Comparison of ENCODE assay signal across 1 cellular context in genomic region chr7:138568655-138569054, GRCh38.
A peak's percentile ranks its signal among the peaks of the same experiment; 100 is the strongest.
TF ChIP-seq lines count a peak whose summit lies in the region.

No MANE protein-coding gene starts in this region.

TF ChIP-seq in K562, 482 proteins besides CTCF, POLR2A, EP300 and RAD21 (continued from another document):
- TF ChIP-seq, protein P1, sequence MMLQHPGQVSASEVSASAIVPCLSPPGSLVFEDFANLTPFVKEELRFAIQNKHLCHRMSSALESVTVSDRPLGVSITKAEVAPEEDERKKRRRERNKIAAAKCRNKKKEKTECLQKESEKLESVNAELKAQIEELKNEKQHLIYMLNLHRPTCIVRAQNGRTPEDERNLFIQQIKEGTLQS (IDR thresholded peaks at IDR 0.05), result peak; percentile 67
- TF ChIP-seq, protein P1 (CRISPR knock-in tag; conservative IDR thresholded peaks at IDR 0.05), result no peak
- TF ChIP-seq TAF7 (tag; IDR thresholded peaks at IDR 0.05), result no peak
- TF ChIP-seq POLR2B (IDR thresholded peaks at IDR 0.05; ENCODE audit: low read depth, partially characterized antibody), result no peak
- TF ChIP-seq NCOA4 (IDR thresholded peaks at IDR 0.05; ENCODE audit: partially characterized antibody), result no peak
- TF ChIP-seq BMI1 (IDR thresholded peaks at IDR 0.05; ENCODE audit: low read length), result no peak
- TF ChIP-seq, protein P2, sequence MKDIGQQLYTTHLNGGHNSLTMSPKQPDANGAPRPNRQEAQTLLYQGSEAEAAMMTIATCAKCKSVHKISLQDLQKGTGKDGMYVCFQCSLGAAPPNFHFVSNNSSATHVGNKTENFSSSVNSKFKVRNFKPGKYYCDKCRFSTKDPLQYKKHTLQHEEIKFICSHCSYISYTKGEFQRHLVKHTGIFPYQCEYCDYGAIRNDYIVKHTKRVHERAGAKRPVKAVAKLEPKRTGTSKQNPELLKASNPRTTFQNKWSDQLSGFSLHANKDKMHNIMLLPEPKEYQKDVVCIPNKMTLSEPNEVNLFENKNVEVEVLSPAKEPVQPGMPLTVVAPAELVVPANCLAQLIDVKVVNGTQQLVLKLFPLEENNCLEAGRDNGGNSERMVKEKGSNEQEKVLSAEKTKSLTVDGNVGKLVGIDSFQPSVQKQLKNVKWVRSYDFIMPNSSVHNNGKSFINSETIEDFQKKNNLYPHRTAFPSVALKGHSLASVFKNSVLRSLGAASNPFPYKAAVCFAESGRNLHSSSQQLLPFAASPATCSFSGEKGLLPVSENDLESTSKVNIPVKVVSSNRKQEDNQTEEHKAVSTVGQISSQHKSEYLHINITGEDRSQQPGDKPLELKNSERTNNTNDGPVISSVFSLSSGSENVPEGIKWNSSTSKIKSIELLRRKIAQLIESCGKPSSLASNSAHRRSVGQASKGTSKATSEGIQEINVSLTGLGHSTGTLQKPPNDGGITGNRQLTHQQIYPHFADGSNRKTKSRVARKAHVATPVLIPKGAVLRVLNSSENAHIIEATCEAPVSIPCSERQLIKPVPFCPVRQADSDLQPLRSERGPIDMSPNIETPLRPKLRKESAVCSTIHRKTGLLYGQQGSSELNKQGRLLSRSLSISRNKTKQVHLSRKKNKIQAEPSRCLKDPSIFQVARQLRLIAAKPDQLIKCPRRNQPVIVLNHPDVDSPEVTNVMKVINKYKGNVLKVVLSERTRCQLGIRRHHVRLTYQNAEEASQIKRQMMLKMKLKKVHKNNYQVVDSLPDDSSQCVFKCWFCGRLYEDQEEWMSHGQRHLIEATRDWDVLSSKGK (CRISPR knock-in tag; IDR thresholded peaks at IDR 0.05), result no peak
